8 cellular contexts compared by ENCODE assay signal in genomic region chr3:9793161-9793781, GRCh38. TPM values are rescaled to one million over a fixed set of nuclear protein-coding genes. Genes with fewer than 3 reads are reported as not detected.
DNase-seq lines count a peak whose midpoint lies in the region; ATAC-seq and TF ChIP-seq lines count a peak whose summit lies in the region.

No MANE protein-coding gene starts in this region.

- no peak for TF ChIP-seq CTCF in HL-60 (IDR thresholded peaks at IDR 0.05; ENCODE audit: insufficient read depth, low read length)
- TF ChIP-seq CTCF in VCaP (conservative IDR thresholded peaks at IDR 0.05) = no peak
- no peak for TF ChIP-seq CTCF in natural killer cell (IDR thresholded peaks at IDR 0.05)

- no peaks in the 10 kb centered on the region for H3K36me3 Mint-ChIP-seq in natural killer cell

- H3K9me3 Mint-ChIP-seq in natural killer cell = no peaks in the 10 kb centered on the region

- peak overlapping the region; percentile 60 for H3K4me3 ChIP-seq in HL-60 (replicated peaks; ENCODE audit: insufficient read depth, low read length)

- intact Hi-C loops in natural killer cell (cut with micrococcal nuclease) = loop anchor here (2.0 to 5.0 kb wide), 2 partner anchors 16 to 61 kb away; partner anchors contain the start of gene BRPF1

- H3K27ac Mint-ChIP-seq in natural killer cell = peak overlapping the region; percentile 94 to 99

- H3K27me3 Mint-ChIP-seq in natural killer cell (ENCODE audit: low read depth in 2 of 2) = no peaks in the 10 kb centered on the region

- H3K4me1 Mint-ChIP-seq in natural killer cell = peaks cover 60 to 71% of the 10 kb centered on the region in 2 donors

- ATAC-seq in natural killer cell (peak in 1 of 3 donors; percentile 4), HG02885 (IDR thresholded peaks at IDR 0.05; ENCODE audit: poor library complexity, unreplicated experiment) (no peak)

- H3K27ac ChIP-seq in HL-60 (replicated peaks) = peak overlapping the region; percentile 99
- H3K27ac ChIP-seq in VCaP = peak overlapping the region; percentile 99

- peak; percentile 56 for TF ChIP-seq POLR2A in erythroblast (IDR thresholded peaks at IDR 0.05; ENCODE audit: low read length)

- H3K4me3 Mint-ChIP-seq in natural killer cell = peak overlapping the region; percentile 92

- peak; percentile 25 for DNase-seq in Daoy (ENCODE audit: low read depth)
- DNase-seq in HL-60 (ENCODE audit: low read depth in 1 of 2, low spot score in 1 of 2) = peak; percentile 74 to 94
- DNase-seq in erythroblast (lab: John Stamatoyannopoulos, UW) = peak; percentile 70 to 76
- DNase-seq in natural killer cell = no peak
- DNase-seq in NCI-H1694 treated with DMSO at 0.1 percent for 48 hours (lab: John Stamatoyannopoulos, UW) = no peak
- no peak for DNase-seq in NCI-H146 treated with DMSO at 0.1 percent for 48 hours (lab: John Stamatoyannopoulos, UW; ENCODE audit: unreplicated experiment)

- no peaks in the 10 kb centered on the region for H3K27me3 ChIP-seq in HL-60 (ENCODE audit: insufficient read depth, poor library complexity, severe bottlenecking)

RNA-seq across cellular contexts. Expression of gene ARPC4, which starts 0.4 kb away (rescaled TPM):
- 148 and 203 TPM in 2 replicates for total RNA-seq in Daoy (2014; rRNA removed; shearing (Covaris generic))
- total RNA-seq in natural killer cell = 100 to 1,000 TPM; 282 to 288 (median 285) TPM

RNA-seq across cellular contexts. Expression of gene TADA3, which starts 1.0 kb away (rescaled TPM):
- 50.1 and 50.9 TPM in 2 replicates for total RNA-seq in Daoy (2014; rRNA removed; shearing (Covaris generic))
- total RNA-seq in natural killer cell = 10 to 100 TPM; 59.2 to 73.7 (median 69.2) TPM

RNA-seq across cellular contexts. Expression of gene TTLL3, which starts 16.8 kb away (rescaled TPM):
- 0.68 and 1.6 TPM in 2 replicates for total RNA-seq in Daoy (2014; rRNA removed; shearing (Covaris generic))
- 100 to 1,000 TPM; 133 to 137 (median 136) TPM for total RNA-seq in natural killer cell

RNA-seq across cellular contexts. Expression of gene CAMK1, which starts 23.5 kb away (rescaled TPM):
- total RNA-seq in Daoy (2014; rRNA removed; shearing (Covaris generic)) = 7.7 and 28.1 TPM in 2 replicates
- total RNA-seq in natural killer cell = 10 to 100 TPM in 1 of 3 donors, 1 to 10 TPM in 2; 7.4 to 20.4 (median 8.7) TPM

RNA-seq across cellular contexts. Expression of gene OGG1, which starts 43.5 kb away (rescaled TPM):
- 11.3 and 11.9 TPM in 2 replicates for total RNA-seq in Daoy (2014; rRNA removed; shearing (Covaris generic))
- 10 to 100 TPM; 33.4 to 52.1 (median 34.7) TPM for total RNA-seq in natural killer cell

Comparison
In these comparisons a context has a peak if more than half of its experiments do, and no peak if none do; other contexts are left out.
1. DNase-seq: peak in Daoy (single experiment), HL-60 (2 of 2) and erythroblast (2 of 2); none in natural killer cell (single experiment), NCI-H1694 treated with DMSO at 0.1 percent for 48 hours (single experiment) and NCI-H146 treated with DMSO at 0.1 percent for 48 hours (single experiment).
2. RNA of gene TTLL3, which starts 16.8 kb away (total RNA-seq): 133 to 137 TPM in natural killer cell; 0.68 to 1.6 TPM in Daoy; every median in the first group is over 10 times any median in the second.